Comparison of ENCODE assay signal across 12 cellular contexts in genomic region chr13:75417006-75417384, GRCh38.
DNase-seq lines count a peak whose midpoint lies in the region; ATAC-seq and TF ChIP-seq lines count a peak whose summit lies in the region.
"Had no signal": no experiment of that assay in that cellular context is flagged by ENCODE, and none has a peak within 500 bp of the region (broad histone marks: within the 10 kb centered on the region; RNA-seq: fewer than 3 reads in every experiment).

No MANE protein-coding gene starts in this region.

- H3K4me1 ChIP-seq in esophagus muscularis mucosa (peaks cover 60 to 72% (median 66%) of the 10 kb centered on the region in 4 donors), thyroid gland (peaks cover 61 to 68% of the 10 kb centered on the region in 2 donors)
- H3K4me1 ChIP-seq in CD8-positive, alpha-beta memory T cell (ENCODE audit: insufficient read depth, low read length): no peaks in the 10 kb centered on the region

- ATAC-seq in activated naive CD8-positive, alpha-beta T cell treated with anti-CD3 and anti-CD28 coated beads, Interleukin-2, amount 50 U/mL, for 24 hours: peak; percentile 18
- peak; percentile 15 for ATAC-seq in HG03378 (IDR thresholded peaks at IDR 0.05; ENCODE audit: unreplicated experiment)

- intact Hi-C loops in esophagus muscularis mucosa (cut with DNase I): no loop called here
- intact Hi-C loops in thyroid gland (cut with DNase I): no loop called here

- TF ChIP-seq POLR2A in esophagus muscularis mucosa (IDR thresholded peaks at IDR 0.05; ENCODE audit: low read depth): no peak
- no peak for TF ChIP-seq POLR2A in thyroid gland (IDR thresholded peaks at IDR 0.05)

- TF ChIP-seq EP300 in esophagus muscularis mucosa (IDR thresholded peaks at IDR 0.05): no peak

- 72% methylated on average over 5 of the region's 6 CpGs for WGBS in esophagus muscularis mucosa
- 87 to 92% methylated on average over 6 of the region's 6 CpGs for WGBS in thyroid gland, 2 donors

- no peaks in the 10 kb centered on the region for H3K9me3 Mint-ChIP-seq in activated naive CD8-positive, alpha-beta T cell treated with anti-CD3 and anti-CD28 coated beads, Interleukin-2, amount 50 U/mL, for 24 hours
- H3K9me3 Mint-ChIP-seq in activated naive CD8-positive, alpha-beta T cell treated with anti-CD3 and anti-CD28 coated beads for 36 hours: no peaks in the 10 kb centered on the region
- no peaks in the 10 kb centered on the region for H3K9me3 Mint-ChIP-seq in CD8-positive, alpha-beta memory T cell

- H3K36me3 Mint-ChIP-seq in activated naive CD8-positive, alpha-beta T cell treated with anti-CD3 and anti-CD28 coated beads, Interleukin-2, amount 50 U/mL, for 24 hours (ENCODE audit: low read depth): no peaks in the 10 kb centered on the region
- no peaks in the 10 kb centered on the region for H3K36me3 Mint-ChIP-seq in activated naive CD8-positive, alpha-beta T cell treated with anti-CD3 and anti-CD28 coated beads for 36 hours
- no peaks in the 10 kb centered on the region for H3K36me3 Mint-ChIP-seq in CD8-positive, alpha-beta memory T cell

- H3K4me3 Mint-ChIP-seq in activated naive CD8-positive, alpha-beta T cell treated with anti-CD3 and anti-CD28 coated beads, Interleukin-2, amount 50 U/mL, for 24 hours: no peak overlapping the region
- H3K4me3 Mint-ChIP-seq in activated naive CD8-positive, alpha-beta T cell treated with anti-CD3 and anti-CD28 coated beads for 36 hours: no peak overlapping the region
- H3K4me3 Mint-ChIP-seq in CD8-positive, alpha-beta memory T cell: no peak overlapping the region

- H3K27ac ChIP-seq in esophagus muscularis mucosa (replicated peaks in 1 of 4) (peak overlapping the region; percentile 24 to 37 (median 32)), thyroid gland (peak overlapping the region; percentile 55 to 72 (median 59))
- no peak overlapping the region for H3K27ac ChIP-seq in CD8-positive, alpha-beta memory T cell (ENCODE audit: low read depth, low read length)
- H3K27ac ChIP-seq: KMS-11 had no signal

- POLR2A ChIA-PET in CD8-positive, alpha-beta memory T cell (lab: Charles Lee): no interaction called here

- H3K27me3 Mint-ChIP-seq in activated naive CD8-positive, alpha-beta T cell treated with anti-CD3 and anti-CD28 coated beads, Interleukin-2, amount 50 U/mL, for 24 hours: no peaks in the 10 kb centered on the region
- H3K27me3 Mint-ChIP-seq in activated naive CD8-positive, alpha-beta T cell treated with anti-CD3 and anti-CD28 coated beads for 36 hours: peaks cover 7% of the 10 kb centered on the region
- peaks cover 2 to 17% of the 10 kb centered on the region in 2 donors for H3K27me3 Mint-ChIP-seq in CD8-positive, alpha-beta memory T cell

- H3K36me3 ChIP-seq in esophagus muscularis mucosa (no peaks in the 10 kb centered on the region), thyroid gland (no peaks in the 10 kb centered on the region)
- H3K36me3 ChIP-seq in CD8-positive, alpha-beta memory T cell (ENCODE audit: insufficient read depth, low read length): no peaks in the 10 kb centered on the region
- H3K36me3 ChIP-seq: transverse colon had no signal

- H3K27ac Mint-ChIP-seq in activated naive CD8-positive, alpha-beta T cell treated with anti-CD3 and anti-CD28 coated beads, Interleukin-2, amount 50 U/mL, for 24 hours: no peak overlapping the region
- H3K27ac Mint-ChIP-seq in activated naive CD8-positive, alpha-beta T cell treated with anti-CD3 and anti-CD28 coated beads for 36 hours: no peak overlapping the region
- no peak overlapping the region for H3K27ac Mint-ChIP-seq in CD8-positive, alpha-beta memory T cell

- H3K9me3 ChIP-seq in esophagus muscularis mucosa (no peaks in the 10 kb centered on the region), thyroid gland (no peaks in the 10 kb centered on the region)
- H3K9me3 ChIP-seq in CD8-positive, alpha-beta memory T cell (ENCODE audit: low read length): no peaks in the 10 kb centered on the region
- H3K9me3 ChIP-seq: transverse colon had no signal

- no peak for DNase-seq in activated naive CD8-positive, alpha-beta T cell treated with anti-CD3 and anti-CD28 coated beads, Interleukin-2, amount 50 U/mL, for 24 hours
- DNase-seq in activated naive CD8-positive, alpha-beta T cell treated with anti-CD3 and anti-CD28 coated beads for 36 hours: no peak
- no peak for DNase-seq in esophagus muscularis mucosa (ENCODE audit: extremely low spot score)
- no peak for DNase-seq in thyroid gland
- DNase-seq in NCI-H69 (lab: John Stamatoyannopoulos, UW): no peak
- DNase-seq in CD8-positive, alpha-beta memory T cell: no peak
- DNase-seq in NCI-H2171 treated with DMSO at 0.1 percent for 48 hours (lab: John Stamatoyannopoulos, UW): no peak
- DNase-seq: activated CD4-positive, alpha-beta T cell treated with anti-CD3 and anti-CD28 coated beads for 4 hours; stimulated activated CD4-positive, alpha-beta T cell treated with anti-CD3 and anti-CD28 coated beads, Interleukin-2, amount 100 ng/mL, for 48 hours; transverse colon had no signal

- CTCF ChIA-PET in CD8-positive, alpha-beta memory T cell (lab: Charles Lee): no interaction called here

- no peak overlapping the region for H3K4me3 ChIP-seq in esophagus muscularis mucosa
- H3K4me3 ChIP-seq in thyroid gland (replicated peaks in 1 of 3): no peak overlapping the region
- no peak overlapping the region for H3K4me3 ChIP-seq in CD8-positive, alpha-beta memory T cell (ENCODE audit: low read length)
- H3K4me3 ChIP-seq: transverse colon had no signal

- peaks cover 3% of the 10 kb centered on the region for H3K4me1 Mint-ChIP-seq in activated naive CD8-positive, alpha-beta T cell treated with anti-CD3 and anti-CD28 coated beads, Interleukin-2, amount 50 U/mL, for 24 hours
- no peaks in the 10 kb centered on the region for H3K4me1 Mint-ChIP-seq in activated naive CD8-positive, alpha-beta T cell treated with anti-CD3 and anti-CD28 coated beads for 36 hours
- no peaks in the 10 kb centered on the region for H3K4me1 Mint-ChIP-seq in CD8-positive, alpha-beta memory T cell

- H3K27me3 ChIP-seq in esophagus muscularis mucosa (no peaks in the 10 kb centered on the region), thyroid gland (no peaks in the 10 kb centered on the region)
- no peaks in the 10 kb centered on the region for H3K27me3 ChIP-seq in CD8-positive, alpha-beta memory T cell (ENCODE audit: insufficient read depth, low read length, poor library complexity, severe bottlenecking)
- H3K27me3 ChIP-seq: transverse colon had no signal

- TF ChIP-seq CTCF in esophagus muscularis mucosa (IDR thresholded peaks at IDR 0.05) (no peak), thyroid gland (IDR thresholded peaks at IDR 0.05) (no peak)
